Comparison of ENCODE assay signal across 13 cellular contexts in genomic region chr9:131239307-131239975, GRCh38. TPM values are rescaled to one million over a fixed set of nuclear protein-coding genes. Genes with fewer than 3 reads are reported as not detected.
A peak's percentile ranks its signal among the peaks of the same experiment; 100 is the strongest.
DNase-seq lines count a peak whose midpoint lies in the region; ATAC-seq and TF ChIP-seq lines count a peak whose summit lies in the region.
"Had no signal": no experiment of that assay in that cellular context is flagged by ENCODE, and none has a peak within 500 bp of the region (broad histone marks: within the 10 kb centered on the region; RNA-seq: fewer than 3 reads in every experiment).

No MANE protein-coding gene starts in this region.

- peaks cover 21% of the 10 kb centered on the region for H3K4me1 Mint-ChIP-seq in T-helper 2 cell treated with Interferon-gamma antibody and Interleukin-4, amounts not matched to agents 5 μg/mL and 100 μg/mL, for 36 hours (ENCODE audit: low read depth)

- H3K4me3 ChIP-seq in MM.1S (ENCODE audit: low read length): no peak overlapping the region
- no peak overlapping the region for H3K4me3 ChIP-seq in ectodermal cell (ENCODE audit: insufficient read depth, low read depth, low read length)
- H3K4me3 ChIP-seq in neuronal stem cell (ENCODE audit: low read length in 2 of 2): no peak overlapping the region
- no peak overlapping the region for H3K4me3 ChIP-seq in gastroesophageal sphincter
- H3K4me3 ChIP-seq in PC-9: no peak overlapping the region
- H3K4me3 ChIP-seq: upper lobe of left lung had no signal

- POLR2A ChIA-PET in PC-9 (lab: Charles Lee; ENCODE audit: unreplicated experiment): no interaction called here

- no peaks in the 10 kb centered on the region for H3K79me1 ChIP-seq in neuronal stem cell (ENCODE audit: low read depth, low read length)

- H2BK15ac ChIP-seq in neuronal stem cell (ENCODE audit: low read length): peak overlapping the region; percentile 99

- peaks cover 14% of the 10 kb centered on the region for H3K36me3 Mint-ChIP-seq in T-helper 2 cell treated with Interferon-gamma antibody and Interleukin-4, amounts not matched to agents 5 μg/mL and 100 μg/mL, for 36 hours (ENCODE audit: low read depth)

- no peak overlapping the region for H2BK12ac ChIP-seq in neuronal stem cell (ENCODE audit: low read length)

- peak overlapping the region; percentile 92 for H3K18ac ChIP-seq in neuronal stem cell (ENCODE audit: low read length)

- H3K4me3 Mint-ChIP-seq in T-helper 2 cell treated with Interferon-gamma antibody and Interleukin-4, amounts not matched to agents 5 μg/mL and 100 μg/mL, for 36 hours: peak overlapping the region; percentile 19

- no peak for TF ChIP-seq CTCF in MM.1S (IDR thresholded peaks at IDR 0.05; ENCODE audit: low read length)
- no peak for TF ChIP-seq CTCF in gastroesophageal sphincter (IDR thresholded peaks at IDR 0.05)
- no peak for TF ChIP-seq CTCF in PC-9 (conservative IDR thresholded peaks at IDR 0.05)

- H3K14ac ChIP-seq in neuronal stem cell (ENCODE audit: low read length): no peak overlapping the region

- H3K27ac Mint-ChIP-seq in T-helper 2 cell treated with Interferon-gamma antibody and Interleukin-4, amounts not matched to agents 5 μg/mL and 100 μg/mL, for 36 hours: peak overlapping the region; percentile 81

- H2BK120ac ChIP-seq in neuronal stem cell (ENCODE audit: low read depth, low read length): no peak overlapping the region

- peak overlapping the region; percentile 70 for H4K8ac ChIP-seq in neuronal stem cell (ENCODE audit: low read depth, low read length)

- CTCF ChIA-PET in PC-9 (lab: Charles Lee): no interaction called here

- H3K9me2 ChIP-seq in MM.1S (replicated peaks; ENCODE audit: insufficient read depth, low read length) (no peaks in the 10 kb centered on the region), PC-9 (ENCODE audit: insufficient read depth) (no peaks in the 10 kb centered on the region)

- H2BK5ac ChIP-seq in neuronal stem cell (ENCODE audit: low read length): peak overlapping the region; percentile 88

- ATAC-seq in gastroesophageal sphincter: no peak

- H3K27ac ChIP-seq in MM.1S (ENCODE audit: low read length) (peak overlapping the region; percentile 91; the same call in 1 of the 2 replicates), ectodermal cell (ENCODE audit: insufficient read depth, low read depth, low read length, poor library complexity, severe bottlenecking) (peak overlapping the region; percentile 60), neuronal stem cell (replicated peaks; ENCODE audit: low read length) (peak overlapping the region; percentile 8), gastroesophageal sphincter (no peak overlapping the region), PC-9 (no peak overlapping the region)

- peak overlapping the region; percentile 39 for H3K23ac ChIP-seq in neuronal stem cell (ENCODE audit: low read depth, low read length, poor library complexity)

- no peak for DNase-seq in T-helper 2 cell treated with Interferon-gamma antibody and Interleukin-4, amounts not matched to agents 5 μg/mL and 100 μg/mL, for 36 hours (ENCODE audit: low spot score)
- DNase-seq in T-helper 2 cell (no peak), MM.1S (no peak), neuronal stem cell (ENCODE audit: low spot score) (no peak), PC-9 (no peak)
- no peak for DNase-seq in central memory CD4-positive, alpha-beta T cell
- DNase-seq: ACHN, NCI-H1436, NCI-H82, sigmoid colon had no signal

- WGBS in ectodermal cell, 2 experiments: 90 to 91% methylated on average over 18 of the region's 18 CpGs
- no CpG with 5 or more reads among the region's 18 CpGs for WGBS in neuronal stem cell (ENCODE audit: extremely low coverage in 2 of 2, insufficient read length in 2 of 2, insufficient replicate concordance in 1 of 2), 2 donors
- 91 to 100% methylated on average over 1 to 6 of the region's 18 CpGs for WGBS in gastroesophageal sphincter (ENCODE audit: low coverage in 1 of 2), 2 donors

- peaks cover 6% of the 10 kb centered on the region for H3K9me3 Mint-ChIP-seq in T-helper 2 cell treated with Interferon-gamma antibody and Interleukin-4, amounts not matched to agents 5 μg/mL and 100 μg/mL, for 36 hours

- H3K9ac ChIP-seq in MM.1S (ENCODE audit: low read length) (peak overlapping the region; percentile 67; the same call in 1 of the 2 replicates), neuronal stem cell (ENCODE audit: low read depth, low read length, poor library complexity) (peak overlapping the region; percentile 64)

- no peaks in the 10 kb centered on the region for H3K36me3 ChIP-seq in MM.1S (replicated peaks; ENCODE audit: insufficient read depth, low read length)
- no peaks in the 10 kb centered on the region for H3K36me3 ChIP-seq in ectodermal cell (ENCODE audit: control insufficient read depth, insufficient read depth, low read length)
- H3K36me3 ChIP-seq in neuronal stem cell (replicated peaks in 1 of 2; ENCODE audit: control insufficient read depth in 2 of 2, insufficient read depth in 2 of 2, low read length in 2 of 2): peaks cover 0 to 19% of the 10 kb centered on the region in 2 donors
- peaks cover 0 to 19% of the 10 kb centered on the region in 2 donors for H3K36me3 ChIP-seq in gastroesophageal sphincter
- H3K36me3 ChIP-seq in PC-9 (ENCODE audit: low read depth): no peaks in the 10 kb centered on the region

- TF ChIP-seq POLR2A in gastroesophageal sphincter (IDR thresholded peaks at IDR 0.05): no peak

- no peaks in the 10 kb centered on the region for H3K79me2 ChIP-seq in MM.1S (ENCODE audit: low read length)
- H3K79me2 ChIP-seq in PC-9 (ENCODE audit: low read depth): no peaks in the 10 kb centered on the region

- H2AK5ac ChIP-seq in neuronal stem cell (ENCODE audit: low read depth, low read length): peak overlapping the region; percentile 21

- no peaks in the 10 kb centered on the region for H3K27me3 Mint-ChIP-seq in T-helper 2 cell treated with Interferon-gamma antibody and Interleukin-4, amounts not matched to agents 5 μg/mL and 100 μg/mL, for 36 hours (ENCODE audit: low read depth)

- peaks cover 25% of the 10 kb centered on the region for H3K4me1 ChIP-seq in MM.1S (ENCODE audit: low read length)
- H3K4me1 ChIP-seq in ectodermal cell (ENCODE audit: control insufficient read depth, insufficient read depth, low read length): peaks cover 21% of the 10 kb centered on the region
- peaks cover 20 to 23% of the 10 kb centered on the region in 2 donors for H3K4me1 ChIP-seq in neuronal stem cell (ENCODE audit: control insufficient read depth in 2 of 2, insufficient read depth in 1 of 2, low read depth in 1 of 2, low read length in 2 of 2)
- peaks cover 0 to 24% (median 10%) of the 10 kb centered on the region in 3 donors for H3K4me1 ChIP-seq in gastroesophageal sphincter
- no peaks in the 10 kb centered on the region for H3K4me1 ChIP-seq in PC-9 (replicated peaks; ENCODE audit: insufficient read depth)

- H3K4me2 ChIP-seq in MM.1S (ENCODE audit: low read depth, low read length) (peak overlapping the region; percentile 77; the same call in 1 of the 2 replicates), neuronal stem cell (ENCODE audit: insufficient read depth, low read length, poor library complexity, severe bottlenecking) (no peak overlapping the region), PC-9 (no peak overlapping the region)

- no peaks in the 10 kb centered on the region for H3K9me3 ChIP-seq in MM.1S (replicated peaks; ENCODE audit: insufficient read depth, low read length)
- H3K9me3 ChIP-seq in ectodermal cell (ENCODE audit: control insufficient read depth, low read length): no peaks in the 10 kb centered on the region
- H3K9me3 ChIP-seq in neuronal stem cell (replicated peaks in 1 of 2; ENCODE audit: control insufficient read depth in 2 of 2, insufficient read depth in 1 of 2, low read depth in 1 of 2, low read length in 2 of 2): peaks cover 0 to 2% of the 10 kb centered on the region in 2 donors
- no peaks in the 10 kb centered on the region for H3K9me3 ChIP-seq in gastroesophageal sphincter
- H3K9me3 ChIP-seq in PC-9 (ENCODE audit: insufficient read depth, low read depth): no peaks in the 10 kb centered on the region
- H3K9me3 ChIP-seq: sigmoid colon, upper lobe of left lung had no signal

- no TSS peak for BruUV-seq in PC-9 (replicated peaks; lab: Mats Ljungman, UMichigan)

- no peak for TF ChIP-seq EP300 in gastroesophageal sphincter (IDR thresholded peaks at IDR 0.05)

- no peaks in the 10 kb centered on the region for H3K27me3 ChIP-seq in MM.1S (replicated peaks; ENCODE audit: insufficient read depth, low read length)
- no peaks in the 10 kb centered on the region for H3K27me3 ChIP-seq in ectodermal cell (ENCODE audit: control insufficient read depth, insufficient read depth, low read length, poor library complexity, severe bottlenecking)
- no peaks in the 10 kb centered on the region for H3K27me3 ChIP-seq in neuronal stem cell (ENCODE audit: control insufficient read depth in 3 of 3, insufficient read depth in 3 of 3, low read depth in 1 of 3, low read length in 3 of 3)
- H3K27me3 ChIP-seq in gastroesophageal sphincter: no peaks in the 10 kb centered on the region
- H3K27me3 ChIP-seq in PC-9 (ENCODE audit: insufficient read depth, low read depth): no peaks in the 10 kb centered on the region
- H3K27me3 ChIP-seq: sigmoid colon, upper lobe of left lung had no signal

- intact Hi-C loops in PC-9 (cut with micrococcal nuclease; ENCODE audit: unreplicated experiment): no loop called here

- H4K91ac ChIP-seq in neuronal stem cell (ENCODE audit: low read depth, low read length, poor library complexity): no peak overlapping the region

- H3F3A ChIP-seq in MM.1S (ENCODE audit: insufficient read depth, low read length): peaks cover 8% of the 10 kb centered on the region
- peaks cover 6% of the 10 kb centered on the region for H3F3A ChIP-seq in PC-9 (ENCODE audit: insufficient read depth, low read depth)

- H2AFZ ChIP-seq in MM.1S (ENCODE audit: low read length): no peak overlapping the region
- H2AFZ ChIP-seq in neuronal stem cell (ENCODE audit: low read length): peak overlapping the region; percentile 85
- H2AFZ ChIP-seq in PC-9: no peak overlapping the region

- no peaks in the 10 kb centered on the region for H4K20me1 ChIP-seq in MM.1S (ENCODE audit: insufficient read depth, low read length)
- no peaks in the 10 kb centered on the region for H4K20me1 ChIP-seq in PC-9 (ENCODE audit: insufficient read depth)

- H3K4ac ChIP-seq in neuronal stem cell (ENCODE audit: low read length): no peak overlapping the region

RNA-seq across cellular contexts. Expression of gene FAM78A, which starts 36.9 kb away (rescaled TPM):
- 2.7 TPM for polyA plus RNA-seq in ectodermal cell (2013, experiment 1 of 4)
- polyA plus RNA-seq in ectodermal cell (2013, experiment 2 of 4): 2.0 TPM
- 2.1 TPM for polyA plus RNA-seq in ectodermal cell (2013, experiment 3 of 4)
- polyA plus RNA-seq in ectodermal cell (2013, experiment 4 of 4): 2.8 TPM
- polyA plus RNA-seq in neuronal stem cell (2013, experiment 1 of 2): 2.7 TPM
- 2.5 TPM for polyA plus RNA-seq in neuronal stem cell (2013, experiment 2 of 2)
- total RNA-seq in gastroesophageal sphincter: 1 to 10 TPM in 3 of 4 donors, under 1 TPM in 1; 0.78 to 5.4 (median 2.9) TPM
- total RNA-seq in PC-9 (2021): 1.3 and 1.6 TPM in 2 replicates

RNA-seq across cellular contexts. Expression of gene PLPP7, which starts 50.1 kb away (rescaled TPM):
- 5.0 TPM for polyA plus RNA-seq in ectodermal cell (2013, experiment 1 of 4)
- 3.8 TPM for polyA plus RNA-seq in ectodermal cell (2013, experiment 2 of 4)
- polyA plus RNA-seq in ectodermal cell (2013, experiment 3 of 4): 3.4 TPM
- 3.2 TPM for polyA plus RNA-seq in ectodermal cell (2013, experiment 4 of 4)
- 4.2 TPM for polyA plus RNA-seq in neuronal stem cell (2013, experiment 1 of 2)
- polyA plus RNA-seq in neuronal stem cell (2013, experiment 2 of 2): 4.1 TPM
- total RNA-seq in gastroesophageal sphincter (10 to 100 TPM in 3 of 4 donors, 1 to 10 TPM in 1; 9.7 to 21.1 (median 12.0) TPM), PC-9 (2021) (not detected in 2 replicates)

Comparison
In these comparisons a context has a peak if more than half of its experiments do, and no peak if none do; other contexts are left out.
1. H3K27ac ChIP-seq: peak in MM.1S (single experiment), ectodermal cell (single experiment) and neuronal stem cell (single experiment); none in gastroesophageal sphincter (0 of 4) and PC-9 (single experiment).